Comparison of ENCODE assay signal across 1 cellular context in genomic region chr4:139665690-139666529, GRCh38.
TF ChIP-seq lines count a peak whose summit lies in the region.

Gene MGST2 (plus strand): TSS chr4:139665819. CDS start chr4:139666020, 201 bp downstream.

TF ChIP-seq in HepG2, 621 proteins besides CTCF, POLR2A, EP300 and RAD21 (continued from another document and continues in another):
- 0 out of 2 replicates have a peak, but pooled peaks have one; percentile 47 for TF ChIP-seq ZNF142 (CRISPR knock-in tag; IDR thresholded peaks at IDR 0.05)
- TF ChIP-seq HOXA5 (CRISPR knock-in tag; IDR thresholded peaks at IDR 0.05): peak; percentile 97
- no peak for TF ChIP-seq MTERF4 (CRISPR knock-in tag; IDR thresholded peaks at IDR 0.05)
- 0 out of 2 replicates have a peak, but pooled peaks have one; percentile 66 for TF ChIP-seq SATB2 (CRISPR knock-in tag; IDR thresholded peaks at IDR 0.05)
- no peak for TF ChIP-seq SSRP1 (CRISPR knock-in tag; IDR thresholded peaks at IDR 0.05)
- TF ChIP-seq ZNF598 (CRISPR knock-in tag; IDR thresholded peaks at IDR 0.05; ENCODE audit: borderline replicate concordance): peak; percentile 58; the same call in 1 of the 2 replicates
- TF ChIP-seq SIN3B (IDR thresholded peaks at IDR 0.05; ENCODE audit: low read length): no peak
- TF ChIP-seq E2F2 (CRISPR knock-in tag; IDR thresholded peaks at IDR 0.05; ENCODE audit: borderline replicate concordance): peak; percentile 74; the same call in 1 of the 2 replicates
- no peak for TF ChIP-seq MBNL3 (CRISPR knock-in tag; conservative IDR thresholded peaks at IDR 0.05)
- TF ChIP-seq HOXA9 (CRISPR knock-in tag; IDR thresholded peaks at IDR 0.05; ENCODE audit: borderline replicate concordance): no peak; the same call in 1 of the 2 replicates
- TF ChIP-seq FOXJ3 (CRISPR knock-in tag; IDR thresholded peaks at IDR 0.05; ENCODE audit: borderline replicate concordance): peak; percentile 89
- TF ChIP-seq ZNF414 (CRISPR knock-in tag; IDR thresholded peaks at IDR 0.05): peak; percentile 75; the same call in 1 of the 2 replicates
- TF ChIP-seq DZIP1 (CRISPR knock-in tag; IDR thresholded peaks at IDR 0.05): no peak
- TF ChIP-seq ATF6 (CRISPR knock-in tag; conservative IDR thresholded peaks at IDR 0.05): no peak
- TF ChIP-seq ZEB1 (IDR thresholded peaks at IDR 0.05; ENCODE audit: insufficient replicate concordance, low read depth): peak; percentile 81
- peak; percentile 86 for TF ChIP-seq HNRNPL (IDR thresholded peaks at IDR 0.05; ENCODE audit: low read depth, low read length)
- no peak for TF ChIP-seq CC2D1A (CRISPR knock-in tag; IDR thresholded peaks at IDR 0.05)
- TF ChIP-seq TEAD2 (CRISPR knock-in tag; IDR thresholded peaks at IDR 0.05): no peak
- TF ChIP-seq STAT6 (CRISPR knock-in tag; IDR thresholded peaks at IDR 0.05; ENCODE audit: borderline replicate concordance): peak; percentile 64; the same call in 1 of the 2 replicates
- no peak for TF ChIP-seq JDP2 (CRISPR knock-in tag; IDR thresholded peaks at IDR 0.05; ENCODE audit: borderline replicate concordance)
- TF ChIP-seq U2AF1 (optimal IDR thresholded peaks at IDR 0.05; ENCODE audit: low read depth, low read length): no peak
- TF ChIP-seq CEBPG (CRISPR knock-in tag; IDR thresholded peaks at IDR 0.05): no peak
- TF ChIP-seq FOXP4 (CRISPR knock-in tag; IDR thresholded peaks at IDR 0.05): peak; percentile 95
- TF ChIP-seq ELF1 (CRISPR knock-in tag; IDR thresholded peaks at IDR 0.05): no peak
- no peak for TF ChIP-seq PAX8 (CRISPR knock-in tag; IDR thresholded peaks at IDR 0.05; ENCODE audit: borderline replicate concordance)
- peak; percentile 46 for TF ChIP-seq ZNF263 (CRISPR knock-in tag; IDR thresholded peaks at IDR 0.05)
- TF ChIP-seq ZNF713 (CRISPR knock-in tag; IDR thresholded peaks at IDR 0.05): no peak
- TF ChIP-seq ISX (CRISPR knock-in tag; conservative IDR thresholded peaks at IDR 0.05): 0 out of 2 replicates have a peak, but pooled peaks have one; percentile 86
- TF ChIP-seq HNRNPUL1 (IDR thresholded peaks at IDR 0.05; ENCODE audit: low read depth, low read length): no peak
- no peak for TF ChIP-seq GPBP1L1 (CRISPR knock-in tag; IDR thresholded peaks at IDR 0.05)
- TF ChIP-seq CCDC6 (CRISPR knock-in tag; IDR thresholded peaks at IDR 0.05): no peak; the same call in 1 of the 2 replicates
- TF ChIP-seq KAT8 (CRISPR knock-in tag; IDR thresholded peaks at IDR 0.05): peak; percentile 80
- TF ChIP-seq ZMYM2 (CRISPR knock-in tag; IDR thresholded peaks at IDR 0.05): peak; percentile 59; the same call in 1 of the 2 replicates
- TF ChIP-seq ZNF235 (CRISPR knock-in tag; IDR thresholded peaks at IDR 0.05; ENCODE audit: borderline replicate concordance): no peak
- no peak for TF ChIP-seq HDAC6 (IDR thresholded peaks at IDR 0.05; ENCODE audit: low read depth, low read length)
- TF ChIP-seq ZNF251 (CRISPR knock-in tag; IDR thresholded peaks at IDR 0.05): no peak
- TF ChIP-seq BRD4 (CRISPR knock-in tag; IDR thresholded peaks at IDR 0.05): peak; percentile 93
- no peak; the same call in 1 of the 2 replicates for TF ChIP-seq ZNF652 (CRISPR knock-in tag; IDR thresholded peaks at IDR 0.05; ENCODE audit: borderline replicate concordance, low read depth)
- 0 out of 2 replicates have a peak, but pooled peaks have one; percentile 57 for TF ChIP-seq ZNF367 (CRISPR knock-in tag; IDR thresholded peaks at IDR 0.05; ENCODE audit: borderline replicate concordance)
- TF ChIP-seq ARNT2 (CRISPR knock-in tag; IDR thresholded peaks at IDR 0.05; ENCODE audit: low read depth): peak; percentile 41; the same call in 1 of the 2 replicates
- TF ChIP-seq PTBP1 (IDR thresholded peaks at IDR 0.05; ENCODE audit: low read depth, low read length, poor library complexity, severe bottlenecking): no peak
- TF ChIP-seq ZNF317 (CRISPR knock-in tag; IDR thresholded peaks at IDR 0.05): 0 out of 2 replicates have a peak, but pooled peaks have one; percentile 31
- no peak for TF ChIP-seq FOXM1 (CRISPR knock-in tag; IDR thresholded peaks at IDR 0.05)
- 0 out of 2 replicates have a peak, but pooled peaks have one; percentile 14 for TF ChIP-seq CHD2 (IDR thresholded peaks at IDR 0.05; ENCODE audit: low read depth, low read length)
